Comparison of ENCODE assay signal across 1 cellular context in genomic region chr17:78724999-78725398, GRCh38.
TF ChIP-seq lines count a peak whose summit lies in the region.

No MANE protein-coding gene starts in this region.

TF ChIP-seq in IMR-90, 13 proteins besides CTCF, POLR2A, EP300 and RAD21 (continued from another document):
- TF ChIP-seq, protein P1, sequence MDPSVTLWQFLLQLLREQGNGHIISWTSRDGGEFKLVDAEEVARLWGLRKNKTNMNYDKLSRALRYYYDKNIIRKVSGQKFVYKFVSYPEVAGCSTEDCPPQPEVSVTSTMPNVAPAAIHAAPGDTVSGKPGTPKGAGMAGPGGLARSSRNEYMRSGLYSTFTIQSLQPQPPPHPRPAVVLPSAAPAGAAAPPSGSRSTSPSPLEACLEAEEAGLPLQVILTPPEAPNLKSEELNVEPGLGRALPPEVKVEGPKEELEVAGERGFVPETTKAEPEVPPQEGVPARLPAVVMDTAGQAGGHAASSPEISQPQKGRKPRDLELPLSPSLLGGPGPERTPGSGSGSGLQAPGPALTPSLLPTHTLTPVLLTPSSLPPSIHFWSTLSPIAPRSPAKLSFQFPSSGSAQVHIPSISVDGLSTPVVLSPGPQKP (IDR thresholded peaks at IDR 0.05; ENCODE audit: borderline replicate concordance, low read depth, low read length): no peak
- TF ChIP-seq, protein P2, sequence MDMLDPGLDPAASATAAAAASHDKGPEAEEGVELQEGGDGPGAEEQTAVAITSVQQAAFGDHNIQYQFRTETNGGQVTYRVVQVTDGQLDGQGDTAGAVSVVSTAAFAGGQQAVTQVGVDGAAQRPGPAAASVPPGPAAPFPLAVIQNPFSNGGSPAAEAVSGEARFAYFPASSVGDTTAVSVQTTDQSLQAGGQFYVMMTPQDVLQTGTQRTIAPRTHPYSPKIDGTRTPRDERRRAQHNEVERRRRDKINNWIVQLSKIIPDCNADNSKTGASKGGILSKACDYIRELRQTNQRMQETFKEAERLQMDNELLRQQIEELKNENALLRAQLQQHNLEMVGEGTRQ (IDR thresholded peaks at IDR 0.05; ENCODE audit: low read depth, low read length): no peak
- TF ChIP-seq MAFK (IDR thresholded peaks at IDR 0.05; ENCODE audit: low read depth, low read length): no peak
